ENCODE assay signal across 16 cellular contexts in genomic region chr17:76038050-76038449, GRCh38. TPM values are rescaled to one million over a fixed set of nuclear protein-coding genes. Genes with fewer than 3 reads are reported as not detected.
A peak's percentile ranks its signal among the peaks of the same experiment; 100 is the strongest.
DNase-seq lines count a peak whose midpoint lies in the region; ATAC-seq, FAIRE-seq and TF ChIP-seq lines count a peak whose summit lies in the region.
"Had no signal": no experiment of that assay in that cellular context is flagged by ENCODE, and none has a peak within 500 bp of the region (broad histone marks: within the 10 kb centered on the region; RNA-seq: fewer than 3 reads in every experiment).

No MANE protein-coding gene starts in this region.

- no peak for ATAC-seq in K562
- ATAC-seq: activated CD4-positive, CD25-positive, alpha-beta regulatory T cell treated with anti-CD3 and anti-CD28 coated beads, Interleukin-2, amount 50 U/mL, for 24 hours; PC-3 had no signal

- CTCF ChIA-PET in K562 (lab: Yijun Ruan, JAX; ENCODE audit: low intra/inter-chr PET ratio), result no interaction called here

- 70% methylated on average over 3 of the region's 3 CpGs for WGBS in K562 (ENCODE audit: insufficient coverage, low coverage, missing lambda C conversion rate)

- H3K4me3 ChIP-seq in K562 (no peak overlapping the region), MG63 (no peak overlapping the region)
- H3K4me3 ChIP-seq: lung, thoracic aorta had no signal

- peaks cover 66% of the 10 kb centered on the region for H3K36me3 Mint-ChIP-seq in activated T-cell treated with anti-CD3 and anti-CD28 coated beads, Interleukin-2, amount 50 U/mL, for 24 hours (ENCODE audit: low read depth)

- H3K9me3 Mint-ChIP-seq in activated T-cell treated with anti-CD3 and anti-CD28 coated beads, Interleukin-2, amount 50 U/mL, for 24 hours, result no peaks in the 10 kb centered on the region
- H3K9me3 Mint-ChIP-seq: dendritic cell treated with granulocyte-macrophage colony-stimulating factor and Interleukin-4, amounts not matched to agents 40 ng/mL and 50 ng/mL, for 4 days had no signal

- no peaks in the 10 kb centered on the region for H3K9me3 ChIP-seq in K562 (replicated peaks; ENCODE audit: control insufficient read depth, insufficient read depth, low read depth, low read length)
- H3K9me3 ChIP-seq in MG63, result no peaks in the 10 kb centered on the region
- H3K9me3 ChIP-seq: thoracic aorta had no signal

- DNase-seq in activated T-cell treated with anti-CD3 and anti-CD28 coated beads, Interleukin-2, amount 50 U/mL, for 24 hours, result no peak
- no peak for DNase-seq in activated T-cell treated with anti-CD3 and anti-CD28 coated beads, Interleukin-2, amount 50 U/mL, for 48 hours
- DNase-seq in K562 (ENCODE audit: extremely low read depth in 1 of 4, low spot score in 3 of 4) (no peak), renal cortical epithelial cell (ENCODE audit: low read depth) (peak; percentile 28), NCI-H82 (lab: John Stamatoyannopoulos, UW) (no peak), MG63 (no peak)
- DNase-seq: activated T-cell treated with anti-CD3 and anti-CD28 coated beads for 4 hours, anterior cingulate cortex, GF-D8, NCI-H510A treated with DMSO at 0.1 percent for 48 hours, PC-3 had no signal

- H3K79me2 ChIP-seq in K562 (ENCODE audit: control insufficient read depth, insufficient read depth, low read length), result no peaks in the 10 kb centered on the region

- no peaks in the 10 kb centered on the region; a peak in 1 of 5 replicates for H3K4me1 ChIP-seq in K562 (replicated peaks in 1 of 2; ENCODE audit: control insufficient read depth in 2 of 2, insufficient read depth in 2 of 2, low read length in 2 of 2)

- BruUV-seq in K562 (replicated peaks; lab: Mats Ljungman, UMichigan), result no TSS peak

- no peak overlapping the region for H3K4me3 Mint-ChIP-seq in activated T-cell treated with anti-CD3 and anti-CD28 coated beads, Interleukin-2, amount 50 U/mL, for 24 hours
- H3K4me3 Mint-ChIP-seq: dendritic cell treated with granulocyte-macrophage colony-stimulating factor and Interleukin-4, amounts not matched to agents 40 ng/mL and 50 ng/mL, for 4 days had no signal

- intact Hi-C loops in K562 (cut with micrococcal nuclease), result no loop called here

- no peak overlapping the region for H2AFZ ChIP-seq in K562 (ENCODE audit: low read depth, low read length)

- H3K27me3 ChIP-seq in K562 (ENCODE audit: control insufficient read depth in 2 of 2, insufficient read depth in 2 of 2, low read length in 2 of 2) (no peaks in the 10 kb centered on the region), MG63 (no peaks in the 10 kb centered on the region)

- peaks cover 51% of the 10 kb centered on the region; the same call in 2 of the 3 replicates for H3K36me3 ChIP-seq in K562 (ENCODE audit: control insufficient read depth, insufficient read depth, low read length)
- peaks cover 53% of the 10 kb centered on the region for H3K36me3 ChIP-seq in MG63

- no peak overlapping the region for H3K4me2 ChIP-seq in K562 (ENCODE audit: insufficient read depth, low read length)

- no peak for FAIRE-seq in K562 (lab: Jason Lieb, UNC)
- FAIRE-seq: A204.1 had no signal

- TF ChIP-seq POLR2A in K562 (conservative IDR thresholded peaks at IDR 0.05), result peak; percentile 50; the same call in 1 of the 2 replicates

- H3K27ac Mint-ChIP-seq in activated T-cell treated with anti-CD3 and anti-CD28 coated beads, Interleukin-2, amount 50 U/mL, for 24 hours, result peak overlapping the region; percentile 56
- H3K27ac Mint-ChIP-seq: dendritic cell treated with granulocyte-macrophage colony-stimulating factor and Interleukin-4, amounts not matched to agents 40 ng/mL and 50 ng/mL, for 4 days had no signal

- in situ Hi-C loops in K562 (cut with MboI), result no loop called here

- no peak overlapping the region for H3K9ac ChIP-seq in K562 (ENCODE audit: insufficient read depth in 1 of 2, low read depth in 2 of 2, low read length in 2 of 2)

- no peak for TF ChIP-seq CTCF in K562 (IDR thresholded peaks at IDR 0.05 in 2 of 3, conservative IDR thresholded peaks at IDR 0.05 in 1 of 3; ENCODE audit: insufficient read depth in 2 of 3, low read depth in 1 of 3, low read length in 3 of 3)

- no peaks in the 10 kb centered on the region for H3K27me3 Mint-ChIP-seq in activated T-cell treated with anti-CD3 and anti-CD28 coated beads, Interleukin-2, amount 50 U/mL, for 24 hours
- H3K27me3 Mint-ChIP-seq: dendritic cell treated with granulocyte-macrophage colony-stimulating factor and Interleukin-4, amounts not matched to agents 40 ng/mL and 50 ng/mL, for 4 days had no signal

- H3K4me1 Mint-ChIP-seq in activated T-cell treated with anti-CD3 and anti-CD28 coated beads, Interleukin-2, amount 50 U/mL, for 24 hours (ENCODE audit: low read depth), result peaks cover 5% of the 10 kb centered on the region

- no peak for TF ChIP-seq EP300 in K562 (IDR thresholded peaks at IDR 0.05; ENCODE audit: low read length)

- 0 out of 2 replicates have a peak, but pooled peaks cover 9% of the 10 kb centered on the region for H4K20me1 ChIP-seq in K562 (replicated peaks; ENCODE audit: control insufficient read depth, insufficient read depth, low read length)

- no peaks in the 10 kb centered on the region for H3K9me1 ChIP-seq in K562 (ENCODE audit: control insufficient read depth, insufficient read depth, low read length)

- no peak overlapping the region for H3K27ac ChIP-seq in K562 (ENCODE audit: extremely low read depth, low read depth, low read length)
- H3K27ac ChIP-seq: thoracic aorta had no signal

- POLR2A ChIA-PET in K562 (lab: Yijun Ruan, JAX), result interaction anchor here (1.1 to 1.5 kb wide), 3 partner anchors 9 to 12 kb away, joined by 3 to 4 read pairs (median 3); no protein-coding TSS in a partner anchor

- TF ChIP-seq RAD21 in K562 (CRISPR knock-in tag; conservative IDR thresholded peaks at IDR 0.05 in 1 of 2, IDR thresholded peaks at IDR 0.05 in 1 of 2), result no peak

RNA-seq across cellular contexts. Expression of gene EVPL, which starts 10.9 kb away (rescaled TPM):
- total RNA-seq in K562 (2011; cell fraction: chromatin; rRNA removed; ENCODE audit: low replicate concordance), result 0.07 TPM in 1 of 2 replicates, not detected in the other
- under 0.01 and 0.13 TPM in 2 replicates for total RNA-seq in K562 (2011; cell fraction: nucleolus; rRNA removed)
- not detected in 2 replicates for total RNA-seq in K562 (2011; cell fraction: nucleoplasm; rRNA removed)
- total RNA-seq in K562 (2014; rRNA removed) (0.04 and 0.18 TPM in 2 replicates), K562 (2014; rRNA removed; fragmentation: Illumina TruSeq; extraction: Trizol) (not detected in 2 replicates), K562 (2015; rRNA removed; fragmentation: Illumina TruSeq; extraction: Trizol) (0.18 TPM in 1 of 2 replicates, not detected in the other), K562 (2021) (0.11 and 0.13 TPM in 2 replicates), renal cortical epithelial cell (14.1 and 14.4 TPM in 2 replicates)
- polyA plus RNA-seq in K562 (2011; rRNA removed) (not detected in 2 replicates), K562 (2014; fragmentation: Illumina TruSeq; extraction: Trizol) (not detected in 2 replicates), K562 (2014; fragmentation: Nextera tagmentation; extraction: Ambion mirVana) (not detected), K562 (2014; rRNA removed) (0.08 TPM in 1 of 2 replicates, not detected in the other)
- polyA plus RNA-seq in K562 (2011; cell fraction: cytosol; rRNA removed), result 0.01 TPM in 1 of 2 replicates, not detected in the other
- polyA plus RNA-seq in K562 (2011; cell fraction: nucleus; rRNA removed), result 0.04 and 0.10 TPM in 2 replicates
- 0.03 and 0.10 TPM in 2 replicates for polyA plus RNA-seq in K562 (2012)
- polyA minus RNA-seq in K562 (2011; rRNA and poly(A)+ RNA removed), result not detected in 2 replicates
- polyA minus RNA-seq in K562 (2011; cell fraction: cytosol; rRNA and poly(A)+ RNA removed), result not detected in 2 replicates
- polyA minus RNA-seq in K562 (2011; cell fraction: nucleus; rRNA and poly(A)+ RNA removed), result not detected in 2 replicates
- total RNA-seq in MG63 (2014; rRNA removed; shearing (Covaris generic); ENCODE audit: low replicate concordance), result not detected in 2 replicates

RNA-seq across cellular contexts. Expression of gene SRP68, which starts 34.3 kb away (rescaled TPM):
- 133 and 147 TPM in 2 replicates for total RNA-seq in K562 (2011; cell fraction: chromatin; rRNA removed; ENCODE audit: low replicate concordance)
- total RNA-seq in K562 (2011; cell fraction: nucleolus; rRNA removed), result 62.8 and 73.2 TPM in 2 replicates
- total RNA-seq in K562 (2011; cell fraction: nucleoplasm; rRNA removed), result 99.2 and 124 TPM in 2 replicates
- 29.8 and 35.3 TPM in 2 replicates for total RNA-seq in K562 (2014; rRNA removed)
- total RNA-seq in K562 (2014; rRNA removed; fragmentation: Illumina TruSeq; extraction: Trizol), result 32.4 and 33.8 TPM in 2 replicates
- 33.6 and 36.2 TPM in 2 replicates for total RNA-seq in K562 (2015; rRNA removed; fragmentation: Illumina TruSeq; extraction: Trizol)
- total RNA-seq in K562 (2021), result 73.5 and 77.4 TPM in 2 replicates
- 79.6 and 93.4 TPM in 2 replicates for polyA plus RNA-seq in K562 (2011; rRNA removed)
- 55.4 and 75.0 TPM in 2 replicates for polyA plus RNA-seq in K562 (2011; cell fraction: cytosol; rRNA removed)
- polyA plus RNA-seq in K562 (2011; cell fraction: nucleus; rRNA removed), result 49.7 and 56.7 TPM in 2 replicates
- polyA plus RNA-seq in K562 (2012), result 73.7 and 81.8 TPM in 2 replicates
- polyA plus RNA-seq in K562 (2014; fragmentation: Illumina TruSeq; extraction: Trizol), result 85.7 and 92.6 TPM in 2 replicates
- 10 to 100 TPM; 29.4 to 31.4 TPM for polyA plus RNA-seq in K562 (2014; fragmentation: Nextera tagmentation; extraction: Ambion mirVana)
- 62.8 and 63.5 TPM in 2 replicates for polyA plus RNA-seq in K562 (2014; rRNA removed)
- 82.1 and 85.9 TPM in 2 replicates for polyA minus RNA-seq in K562 (2011; rRNA and poly(A)+ RNA removed)
- 40.9 and 46.4 TPM in 2 replicates for polyA minus RNA-seq in K562 (2011; cell fraction: cytosol; rRNA and poly(A)+ RNA removed)
- polyA minus RNA-seq in K562 (2011; cell fraction: nucleus; rRNA and poly(A)+ RNA removed), result 22.2 and 39.0 TPM in 2 replicates
- 21.9 and 85.4 TPM in 2 replicates for total RNA-seq in renal cortical epithelial cell
- total RNA-seq in MG63 (2014; rRNA removed; shearing (Covaris generic); ENCODE audit: low replicate concordance), result 70.0 and 99.9 TPM in 2 replicates

RNA-seq across cellular contexts. Expression of gene GALR2, which starts 36.5 kb away (rescaled TPM):
- total RNA-seq in K562 (2011; cell fraction: chromatin; rRNA removed; ENCODE audit: low replicate concordance), result not detected in 2 replicates
- total RNA-seq in K562 (2011; cell fraction: nucleolus; rRNA removed), result 0.17 TPM in 1 of 2 replicates, not detected in the other
- total RNA-seq in K562 (2011; cell fraction: nucleoplasm; rRNA removed), result not detected in 2 replicates
- total RNA-seq in K562 (2014; rRNA removed) (not detected in 2 replicates), K562 (2014; rRNA removed; fragmentation: Illumina TruSeq; extraction: Trizol) (not detected in 2 replicates), K562 (2015; rRNA removed; fragmentation: Illumina TruSeq; extraction: Trizol) (not detected in 2 replicates), K562 (2021) (not detected in 2 replicates), renal cortical epithelial cell (0.10 TPM in 1 of 2 replicates, not detected in the other)
- polyA plus RNA-seq in K562 (2011; rRNA removed) (not detected in 2 replicates), K562 (2014; fragmentation: Illumina TruSeq; extraction: Trizol) (not detected in 2 replicates), K562 (2014; fragmentation: Nextera tagmentation; extraction: Ambion mirVana) (not detected), K562 (2014; rRNA removed) (0.34 TPM in 1 of 2 replicates, not detected in the other)
- 0.18 TPM in 1 of 2 replicates, not detected in the other for polyA plus RNA-seq in K562 (2011; cell fraction: cytosol; rRNA removed)
- not detected in 2 replicates for polyA plus RNA-seq in K562 (2011; cell fraction: nucleus; rRNA removed)
- polyA plus RNA-seq in K562 (2012), result not detected in 2 replicates
- not detected in 2 replicates for polyA minus RNA-seq in K562 (2011; rRNA and poly(A)+ RNA removed)
- polyA minus RNA-seq in K562 (2011; cell fraction: cytosol; rRNA and poly(A)+ RNA removed), result not detected in 2 replicates
- polyA minus RNA-seq in K562 (2011; cell fraction: nucleus; rRNA and poly(A)+ RNA removed), result not detected in 2 replicates
- total RNA-seq in MG63 (2014; rRNA removed; shearing (Covaris generic); ENCODE audit: low replicate concordance), result not detected in 2 replicates

RNA-seq across cellular contexts. Expression of gene CDK3, which starts 37.4 kb away (rescaled TPM):
- total RNA-seq in K562 (2011; cell fraction: chromatin; rRNA removed; ENCODE audit: low replicate concordance), result 7.8 and 22.7 TPM in 2 replicates
- 15.4 and 17.0 TPM in 2 replicates for total RNA-seq in K562 (2011; cell fraction: nucleolus; rRNA removed)
- 9.2 and 9.4 TPM in 2 replicates for total RNA-seq in K562 (2011; cell fraction: nucleoplasm; rRNA removed)
- total RNA-seq in K562 (2014; rRNA removed) (1.3 and 6.0 TPM in 2 replicates), K562 (2014; rRNA removed; fragmentation: Illumina TruSeq; extraction: Trizol) (1.1 and 2.8 TPM in 2 replicates), K562 (2015; rRNA removed; fragmentation: Illumina TruSeq; extraction: Trizol) (4.0 and 4.3 TPM in 2 replicates), K562 (2021) (5.0 and 5.4 TPM in 2 replicates), renal cortical epithelial cell (0.87 and 3.0 TPM in 2 replicates)
- polyA plus RNA-seq in K562 (2011; rRNA removed) (5.7 and 8.0 TPM in 2 replicates), K562 (2014; fragmentation: Illumina TruSeq; extraction: Trizol) (4.7 TPM in 2 replicates), K562 (2014; fragmentation: Nextera tagmentation; extraction: Ambion mirVana) (under 1 TPM; 0.55 to 0.94 TPM), K562 (2014; rRNA removed) (8.2 and 10.6 TPM in 2 replicates)
- 5.5 and 7.2 TPM in 2 replicates for polyA plus RNA-seq in K562 (2011; cell fraction: cytosol; rRNA removed)
- 48.9 and 53.7 TPM in 2 replicates for polyA plus RNA-seq in K562 (2011; cell fraction: nucleus; rRNA removed)
- polyA plus RNA-seq in K562 (2012), result 4.8 and 9.3 TPM in 2 replicates
- 0.56 and 1.2 TPM in 2 replicates for polyA minus RNA-seq in K562 (2011; rRNA and poly(A)+ RNA removed)
- not detected in 2 replicates for polyA minus RNA-seq in K562 (2011; cell fraction: cytosol; rRNA and poly(A)+ RNA removed)
- polyA minus RNA-seq in K562 (2011; cell fraction: nucleus; rRNA and poly(A)+ RNA removed), result 1.5 and 3.7 TPM in 2 replicates
- 1.3 and 6.4 TPM in 2 replicates for total RNA-seq in MG63 (2014; rRNA removed; shearing (Covaris generic); ENCODE audit: low replicate concordance)

RNA-seq across cellular contexts. Expression of gene ZACN, which starts 40.9 kb away (rescaled TPM):
- 0.32 TPM in 1 of 2 replicates, not detected in the other for total RNA-seq in K562 (2011; cell fraction: chromatin; rRNA removed; ENCODE audit: low replicate concordance)
- total RNA-seq in K562 (2011; cell fraction: nucleolus; rRNA removed), result 0.13 TPM in 1 of 2 replicates, not detected in the other
- not detected in 2 replicates for total RNA-seq in K562 (2011; cell fraction: nucleoplasm; rRNA removed)
- total RNA-seq in K562 (2014; rRNA removed), result not detected in 2 replicates
- not detected in 2 replicates for total RNA-seq in K562 (2014; rRNA removed; fragmentation: Illumina TruSeq; extraction: Trizol)
- not detected in 2 replicates for total RNA-seq in K562 (2015; rRNA removed; fragmentation: Illumina TruSeq; extraction: Trizol)
- 0.07 TPM in 1 of 2 replicates, not detected in the other for total RNA-seq in K562 (2021)
- not detected in 2 replicates for polyA plus RNA-seq in K562 (2011; rRNA removed)
- polyA plus RNA-seq in K562 (2011; cell fraction: cytosol; rRNA removed), result not detected in 2 replicates
- 0.07 and 0.20 TPM in 2 replicates for polyA plus RNA-seq in K562 (2011; cell fraction: nucleus; rRNA removed)
- 3.9 and 6.5 TPM in 2 replicates for polyA plus RNA-seq in K562 (2012)
- not detected in 2 replicates for polyA plus RNA-seq in K562 (2014; fragmentation: Illumina TruSeq; extraction: Trizol)
- polyA plus RNA-seq in K562 (2014; fragmentation: Nextera tagmentation; extraction: Ambion mirVana), result not detected
- not detected in 2 replicates for polyA plus RNA-seq in K562 (2014; rRNA removed)
- polyA minus RNA-seq in K562 (2011; rRNA and poly(A)+ RNA removed), result not detected in 2 replicates
- not detected in 2 replicates for polyA minus RNA-seq in K562 (2011; cell fraction: cytosol; rRNA and poly(A)+ RNA removed)
- polyA minus RNA-seq in K562 (2011; cell fraction: nucleus; rRNA and poly(A)+ RNA removed), result not detected in 2 replicates
- not detected in 2 replicates for total RNA-seq in renal cortical epithelial cell
- not detected in 2 replicates for total RNA-seq in MG63 (2014; rRNA removed; shearing (Covaris generic); ENCODE audit: low replicate concordance)
- total RNA-seq: thoracic aorta had no signal

Comparison
In these comparisons a context has a peak if more than half of its experiments do, and no peak if none do; other contexts are left out.
1. RNA of gene EVPL, which starts 10.9 kb away (total RNA-seq): 14.1 to 14.4 TPM in renal cortical epithelial cell; under 0.01 to 0.18 TPM in K562 and not detected in MG63; every median in the first group is over 10 times any median in the second.